Comparison of ENCODE assay signal across 8 cellular contexts in genomic region chr5:10354048-10354872, GRCh38. TPM values are rescaled to one million over a fixed set of nuclear protein-coding genes. Genes with fewer than 3 reads are reported as not detected.
DNase-seq lines count a peak whose midpoint lies in the region; ATAC-seq and TF ChIP-seq lines count a peak whose summit lies in the region.

No MANE protein-coding gene starts in this region.

- H3K27ac ChIP-seq in BLaER1 treated with 17β-estradiol and CSF1 and Interleukin-3, amounts not matched to agents 10 nM and 100 nM, result peak overlapping the region; percentile 94 to 99 (median 99)
- peak overlapping the region; percentile 93 for H3K27ac ChIP-seq in RWPE1
- peak overlapping the region; percentile 99 for H3K27ac ChIP-seq in right atrium auricular region
- H3K27ac ChIP-seq in sigmoid colon, result peak overlapping the region; percentile 94 to 99 (median 96)

- TF ChIP-seq EP300 in sigmoid colon (IDR thresholded peaks at IDR 0.05), result no peak

- no peak for TF ChIP-seq CTCF in RWPE1 (conservative IDR thresholded peaks at IDR 0.05; ENCODE audit: low read depth)
- no peak for TF ChIP-seq CTCF in right atrium auricular region (IDR thresholded peaks at IDR 0.05)
- TF ChIP-seq CTCF in sigmoid colon (IDR thresholded peaks at IDR 0.05), result no peak

- H3K4me3 ChIP-seq in BLaER1 treated with 17β-estradiol and CSF1 and Interleukin-3, amounts not matched to agents 10 nM and 100 nM, result peak overlapping the region; percentile 71 to 95 (median 91)
- peak overlapping the region; percentile 89 to 98 for H3K4me3 ChIP-seq in right atrium auricular region
- H3K4me3 ChIP-seq in sigmoid colon, result peak overlapping the region; percentile 82 to 98 (median 91)

- H3K9me3 Mint-ChIP-seq in activated naive CD8-positive, alpha-beta T cell treated with anti-CD3 and anti-CD28 coated beads for 36 hours, result no peaks in the 10 kb centered on the region

- WGBS in sigmoid colon, 2 donors, result 0 to 1% methylated on average over 54 of the region's 54 CpGs

- peak overlapping the region; percentile 99 for H3K27ac Mint-ChIP-seq in activated naive CD8-positive, alpha-beta T cell treated with anti-CD3 and anti-CD28 coated beads for 36 hours

- peaks cover 0 to 17% (median 6%) of the 10 kb centered on the region in 11 experiments; a peak in 10 of 22 replicates for H3K36me3 ChIP-seq in BLaER1 treated with 17β-estradiol and CSF1 and Interleukin-3, amounts not matched to agents 10 nM and 100 nM
- H3K36me3 ChIP-seq in right atrium auricular region, result no peaks in the 10 kb centered on the region
- H3K36me3 ChIP-seq in sigmoid colon, result no peaks in the 10 kb centered on the region

- H3K27me3 ChIP-seq in BLaER1 treated with 17β-estradiol and CSF1 and Interleukin-3, amounts not matched to agents 10 nM and 100 nM, result no peaks in the 10 kb centered on the region
- no peaks in the 10 kb centered on the region for H3K27me3 ChIP-seq in right atrium auricular region
- H3K27me3 ChIP-seq in sigmoid colon, result no peaks in the 10 kb centered on the region

- POLR2A ChIA-PET in RWPE1 (lab: Yijun Ruan, JAX; ENCODE audit: low non-redundant PET), result interaction anchor here (0.6 kb wide), 1 partner anchor 85 kb away, joined by 3 read pairs; no protein-coding TSS in a partner anchor

- H3K4me3 Mint-ChIP-seq in activated naive CD8-positive, alpha-beta T cell treated with anti-CD3 and anti-CD28 coated beads for 36 hours, result peak overlapping the region; percentile 98

- H3K4me1 ChIP-seq in BLaER1 treated with 17β-estradiol and CSF1 and Interleukin-3, amounts not matched to agents 10 nM and 100 nM, result peaks cover 19 to 54% (median 42%) of the 10 kb centered on the region in 10 experiments
- peaks cover 0 to 58% of the 10 kb centered on the region in 2 donors for H3K4me1 ChIP-seq in right atrium auricular region
- H3K4me1 ChIP-seq in sigmoid colon, result peaks cover 0 to 52% (median 47%) of the 10 kb centered on the region in 4 donors

- peak overlapping the region; percentile 71 to 91 (median 84) for H3K4me2 ChIP-seq in BLaER1 treated with 17β-estradiol and CSF1 and Interleukin-3, amounts not matched to agents 10 nM and 100 nM

- ATAC-seq in GM19395 (IDR thresholded peaks at IDR 0.05; ENCODE audit: unreplicated experiment) (peak; percentile 36), HG03520 (IDR thresholded peaks at IDR 0.05; ENCODE audit: unreplicated experiment) (peak; percentile 22)

- H3K4me1 Mint-ChIP-seq in activated naive CD8-positive, alpha-beta T cell treated with anti-CD3 and anti-CD28 coated beads for 36 hours, result peaks cover 36% of the 10 kb centered on the region

- no peaks in the 10 kb centered on the region for H3K27me3 Mint-ChIP-seq in activated naive CD8-positive, alpha-beta T cell treated with anti-CD3 and anti-CD28 coated beads for 36 hours

- no peak for TF ChIP-seq POLR2A in sigmoid colon (IDR thresholded peaks at IDR 0.05)

- intact Hi-C loops in sigmoid colon (cut with DNase I), result loop anchor here (5.0 kb wide), 1 partner anchor 47 kb away; the partner anchor contains the start of gene CMBL

- H3K36me3 Mint-ChIP-seq in activated naive CD8-positive, alpha-beta T cell treated with anti-CD3 and anti-CD28 coated beads for 36 hours, result peaks cover 14% of the 10 kb centered on the region

- CTCF ChIA-PET in RWPE1 (lab: Yijun Ruan, JAX), result interaction anchor here (0.6 to 2.0 kb wide), 2 partner anchors 45 to 70 kb away, joined by 3 to 8 read pairs; no protein-coding TSS in a partner anchor

- H3K9me3 ChIP-seq in BLaER1 treated with 17β-estradiol and CSF1 and Interleukin-3, amounts not matched to agents 10 nM and 100 nM (replicated peaks in 1 of 11), result no peaks in the 10 kb centered on the region; a peak in 2 of 22 replicates
- H3K9me3 ChIP-seq in right atrium auricular region (no peaks in the 10 kb centered on the region), sigmoid colon (no peaks in the 10 kb centered on the region)

- peaks cover 40 to 53% (median 51%) of the 10 kb centered on the region in 11 experiments; a peak in 21 of 22 replicates for H4K20me1 ChIP-seq in BLaER1 treated with 17β-estradiol and CSF1 and Interleukin-3, amounts not matched to agents 10 nM and 100 nM

- DNase-seq in RWPE1 (ENCODE audit: low spot score) (no peak), right atrium auricular region (ENCODE audit: low spot score) (peak; percentile 59), sigmoid colon (peak; percentile 72), mesenteric fat pad (ENCODE audit: low spot score) (no peak)
- peak; percentile 67 for DNase-seq in activated naive CD8-positive, alpha-beta T cell treated with anti-CD3 and anti-CD28 coated beads for 36 hours

- peak overlapping the region; percentile 92 to 100 (median 98) for H3K9ac ChIP-seq in BLaER1 treated with 17β-estradiol and CSF1 and Interleukin-3, amounts not matched to agents 10 nM and 100 nM

RNA-seq across cellular contexts. Expression of gene MARCHF6, which starts 0.8 kb away (rescaled TPM):
- 10 to 100 TPM; 82.7 to 86.1 TPM for total RNA-seq in activated naive CD8-positive, alpha-beta T cell treated with anti-CD3 and anti-CD28 coated beads for 36 hours
- total RNA-seq in right atrium auricular region, result 100 to 1,000 TPM in 1 of 2 donors, 10 to 100 TPM in 1; 89.5 to 103 TPM
- 100 to 1,000 TPM in 1 of 4 donors, 10 to 100 TPM in 3; 77.0 to 108 (median 92.1) TPM for total RNA-seq in sigmoid colon
- polyA plus RNA-seq in sigmoid colon, result 10 to 100 TPM in 2 of 3 donors, 1 to 10 TPM in 1; 6.0 to 42.2 (median 11.4) TPM
- total RNA-seq in mesenteric fat pad, result 131 TPM

RNA-seq across cellular contexts. Expression of gene CMBL, which starts 46.6 kb away (rescaled TPM):
- 1 to 10 TPM; 2.4 to 2.9 TPM for total RNA-seq in activated naive CD8-positive, alpha-beta T cell treated with anti-CD3 and anti-CD28 coated beads for 36 hours
- total RNA-seq in right atrium auricular region, result 10 to 100 TPM in 1 of 2 donors, 1 to 10 TPM in 1; 5.9 to 20.7 TPM
- total RNA-seq in sigmoid colon, result 10 to 100 TPM in 3 of 4 donors, 1 to 10 TPM in 1; 8.1 to 21.3 (median 11.4) TPM
- polyA plus RNA-seq in sigmoid colon, result 100 to 1,000 TPM in 2 of 3 donors, 10 to 100 TPM in 1; 85.8 to 261 (median 169) TPM
- 17.3 TPM for total RNA-seq in mesenteric fat pad

Comparison
In these comparisons a context has a peak if more than half of its experiments do, and no peak if none do; other contexts are left out.
1. DNase-seq: peak in activated naive CD8-positive, alpha-beta T cell treated with anti-CD3 and anti-CD28 coated beads for 36 hours (single experiment), right atrium auricular region (single experiment) and sigmoid colon (single experiment); none in RWPE1 (single experiment) and mesenteric fat pad (single experiment).
2. Peak in every context shown above with its lines, with median percentiles within 50 percentile points of each other: H3K27ac ChIP-seq and H3K4me3 ChIP-seq.